8 cellular contexts compared by ENCODE assay signal in the genomic region with DNA sequence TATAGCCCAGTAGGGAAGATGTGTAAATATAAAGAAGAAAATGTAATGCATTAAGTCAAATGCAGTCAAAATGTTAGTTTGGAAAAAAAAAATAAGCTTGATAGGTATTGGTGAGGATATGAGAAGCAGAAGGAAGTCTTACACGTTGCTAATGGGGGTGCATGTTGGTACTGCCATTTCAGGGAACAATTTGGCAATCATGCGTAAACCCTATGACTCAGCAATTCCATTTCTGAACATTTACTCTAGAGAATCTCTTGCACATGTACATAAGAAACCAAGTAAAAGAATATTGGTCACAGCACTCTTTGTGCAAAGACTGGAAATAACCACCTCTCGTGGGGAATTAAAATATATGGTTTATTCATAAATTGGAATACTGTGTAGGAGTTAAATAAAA. TPM values are rescaled to one million over a fixed set of nuclear protein-coding genes. Genes with fewer than 3 reads are reported as not detected.
A peak's percentile ranks its signal among the peaks of the same experiment; 100 is the strongest.
DNase-seq lines count a peak whose midpoint lies in the region; ATAC-seq, FAIRE-seq and TF ChIP-seq lines count a peak whose summit lies in the region.

No MANE protein-coding gene starts in this region.

- POLR2A ChIA-PET in GM12878 (lab: Charles Lee) = interaction anchor here (0.6 to 1.3 kb wide), 6 partner anchors 9 to 453 kb away, joined by 3 to 4 read pairs (median 3); no protein-coding TSS in a partner anchor

- TF ChIP-seq RAD21 in GM12878 (IDR thresholded peaks at IDR 0.05; ENCODE audit: insufficient read depth, low read depth, low read length) = no peak

- H3K4me2 ChIP-seq in GM12878 (ENCODE audit: control insufficient read depth, insufficient read depth) = peak overlapping the region; percentile 45

- peaks cover 0 to 3% (median 0%) of the 10 kb centered on the region in 3 donors for H3K27me3 Mint-ChIP-seq in immature natural killer cell (ENCODE audit: low read depth in 3 of 3)

- no TSS peak for BruUV-seq in GM12878 (replicated peaks; lab: Mats Ljungman, UMichigan)

- no peaks in the 10 kb centered on the region for H3K79me2 ChIP-seq in GM12878 (ENCODE audit: control insufficient read depth, insufficient read depth, low read length)

- no peak for FAIRE-seq in GM12878 (lab: Jason Lieb, UNC)

- TF ChIP-seq EP300 in GM12878 (IDR thresholded peaks at IDR 0.05; ENCODE audit: borderline replicate concordance in 1 of 2, control insufficient read depth in 1 of 2, low read depth in 2 of 2, low read length in 2 of 2) = no peak

- H3K4me3 ChIP-seq in GM12878 (no peak overlapping the region), muscle layer of duodenum (ENCODE audit: low read depth in 1 of 2, low read length in 2 of 2) (no peak overlapping the region)

- ATAC-seq in GM19043 (IDR thresholded peaks at IDR 0.05; ENCODE audit: low read depth, unreplicated experiment) (peak; percentile 21), GM12878 (peak; percentile 45)

- DNase-seq in AG08396 (ENCODE audit: low spot score) (peak; percentile 24), LHCN-M2 (ENCODE audit: low read depth) (peak; percentile 89), GM12878 (ENCODE audit: low read depth, low spot score) (peak; percentile 81), immature natural killer cell (no peak)
- no peak for DNase-seq in stimulated activated CD8-positive, alpha-beta memory T cell treated with anti-CD3 and anti-CD28 coated beads, Interleukin-4, amount 100 ng/mL, for 48 hours
- DNase-seq in activated effector memory CD4-positive, alpha-beta T cell treated with anti-CD3 and anti-CD28 coated beads, Interleukin-2, amount 50 U/mL, for 16 hours = no peak

- in situ Hi-C loops in GM12878 (cut with MboI) = no loop called here

- H3K4me3 Mint-ChIP-seq in immature natural killer cell = no peak overlapping the region

- SMC1A ChIA-PET in GM12878 (lab: Charles Lee; ENCODE audit: uncharacterized antibody, unreplicated experiment) = interaction anchor here (0.6 to 9.2 kb wide), 18 partner anchors 10 to 884 kb away, joined by 3 to 83 read pairs (median 3); no protein-coding TSS in a partner anchor

- H3K4me1 Mint-ChIP-seq in immature natural killer cell = no peaks in the 10 kb centered on the region

- no peak overlapping the region for H3K9ac ChIP-seq in GM12878 (ENCODE audit: control insufficient read depth, insufficient read depth, low read length)

- no peak for TF ChIP-seq CTCF in GM12878 (IDR thresholded peaks at IDR 0.05 in 2 of 3, conservative IDR thresholded peaks at IDR 0.05 in 1 of 3; ENCODE audit: control insufficient read depth in 2 of 3, extremely low read depth in 1 of 3, insufficient read depth in 1 of 3, low read depth in 3 of 3, low read length in 3 of 3)

- H3K36me3 Mint-ChIP-seq in immature natural killer cell = no peaks in the 10 kb centered on the region

- H3K4me1 ChIP-seq in GM12878 (ENCODE audit: control insufficient read depth, insufficient read depth, low read length) = peaks cover 44% of the 10 kb centered on the region
- peaks cover 4 to 21% of the 10 kb centered on the region in 2 donors for H3K4me1 ChIP-seq in muscle layer of duodenum (ENCODE audit: control insufficient read depth in 1 of 2, insufficient read depth in 2 of 2, low read length in 2 of 2)

- H3K36me3 ChIP-seq in GM12878 (ENCODE audit: control insufficient read depth in 2 of 2, insufficient read depth in 2 of 2, low read length in 1 of 2) (no peaks in the 10 kb centered on the region), muscle layer of duodenum (ENCODE audit: control insufficient read depth in 1 of 2, insufficient read depth in 2 of 2, low read length in 2 of 2) (no peaks in the 10 kb centered on the region)

- H3K27me3 ChIP-seq in GM12878 (replicated peaks in 1 of 2; ENCODE audit: control insufficient read depth in 2 of 2, insufficient read depth in 2 of 2, low read length in 1 of 2) (no peaks in the 10 kb centered on the region), muscle layer of duodenum (ENCODE audit: low read depth, low read length) (no peaks in the 10 kb centered on the region)

- RAD21 ChIA-PET in GM12878 (lab: Charles Lee; ENCODE audit: unreplicated experiment) = interaction anchor here (0.8 to 4.1 kb wide), 8 partner anchors 9 to 285 kb away, joined by 3 to 17 read pairs (median 12); no protein-coding TSS in a partner anchor

- TF ChIP-seq POLR2A in GM12878 (IDR thresholded peaks at IDR 0.05; ENCODE audit: low read depth, low read length) = no peak

- no peaks in the 10 kb centered on the region; the same call in 2 of the 3 replicates for H3K9me3 ChIP-seq in GM12878 (replicated peaks; ENCODE audit: control insufficient read depth, insufficient read depth, low read length)
- H3K9me3 ChIP-seq in muscle layer of duodenum (ENCODE audit: control insufficient read depth in 1 of 2, low read length in 2 of 2) = no peaks in the 10 kb centered on the region

- H3K27ac ChIP-seq in GM12878 (ENCODE audit: control insufficient read depth, insufficient read depth) = peak overlapping the region; percentile 79; the same call in 1 of the 2 replicates
- H3K27ac ChIP-seq in muscle layer of duodenum (ENCODE audit: low read length) = peak overlapping the region; percentile 47

- H2AFZ ChIP-seq in GM12878 (ENCODE audit: control insufficient read depth, low read depth, low read length) = peak overlapping the region; percentile 19; the same call in 1 of the 2 replicates

- no peaks in the 10 kb centered on the region for H3K9me3 Mint-ChIP-seq in immature natural killer cell

- intact Hi-C loops in GM12878 (cut with micrococcal nuclease; ENCODE audit: unreplicated experiment) = loop anchor here (2.0 to 5.0 kb wide), 4 partner anchors 55 to 368 kb away; partner anchors contain the start of gene TSEN2

- H3K27ac Mint-ChIP-seq in immature natural killer cell = no peak overlapping the region

- WGBS in GM12878 (ENCODE audit: insufficient coverage, insufficient replicate concordance, low lambda C conversion rate, missing lambda C conversion rate) = 3% methylated on average over 3 of the region's 3 CpGs

- H4K20me1 ChIP-seq in GM12878 (ENCODE audit: control insufficient read depth, insufficient read depth) = no peaks in the 10 kb centered on the region

- CTCF ChIA-PET in GM12878 (lab: Yijun Ruan, JAX) = interaction anchor here (0.7 to 7.1 kb wide), 19 partner anchors 8 to 286 kb away, joined by 3 to 86 read pairs (median 5); no protein-coding TSS in a partner anchor

TF ChIP-seq in GM12878, 131 proteins besides CTCF, POLR2A, EP300 and RAD21 (continues in another document):
- TF ChIP-seq ZBTB33 (IDR thresholded peaks at IDR 0.05) = no peak
- no peak for TF ChIP-seq ZNF207 (IDR thresholded peaks at IDR 0.05; ENCODE audit: borderline replicate concordance)
- TF ChIP-seq TARDBP (IDR thresholded peaks at IDR 0.05; ENCODE audit: borderline replicate concordance) = no peak
- TF ChIP-seq NFYA (IDR thresholded peaks at IDR 0.05; ENCODE audit: borderline replicate concordance, low read depth, low read length) = no peak
- peak; percentile 64; the same call in 1 of the 2 replicates for TF ChIP-seq MTA3 (IDR thresholded peaks at IDR 0.05; ENCODE audit: borderline replicate concordance, low read length)
- TF ChIP-seq RUNX3 (IDR thresholded peaks at IDR 0.05; ENCODE audit: low read length) = 0 out of 2 replicates have a peak, but pooled peaks have one; percentile 31

RNA-seq across cellular contexts. Expression of gene TIMP4, which starts 35.5 kb away (rescaled TPM):
- total RNA-seq in LHCN-M2 (2014; rRNA removed) = 0.46 and 0.51 TPM in 2 replicates
- 0.34 TPM for polyA plus RNA-seq in LHCN-M2 (2012)
- not detected in 2 replicates for total RNA-seq in GM12878 (2013; cell fraction: nucleolus; rRNA removed)
- not detected in 2 replicates for total RNA-seq in GM12878 (2014; rRNA removed)
- not detected in 2 replicates for total RNA-seq in GM12878 (2014; rRNA removed; fragmentation: Illumina TruSeq; extraction: Trizol)
- not detected in 2 replicates for total RNA-seq in GM12878 (2021)
- polyA plus RNA-seq in GM12878 (2011; ENCODE audit: low read depth) = not detected
- 0.04 and 0.07 TPM in 2 replicates for polyA plus RNA-seq in GM12878 (2011; rRNA removed)
- 0.08 TPM in 1 of 2 replicates, not detected in the other for polyA plus RNA-seq in GM12878 (2011; cell fraction: cytosol; rRNA removed)
- polyA plus RNA-seq in GM12878 (2011; cell fraction: nucleus; rRNA removed) = not detected in 2 replicates
- polyA plus RNA-seq in GM12878 (2012) = not detected in 2 replicates
- not detected in 2 replicates for polyA plus RNA-seq in GM12878 (2014; fragmentation: Illumina TruSeq; extraction: Trizol)
- polyA plus RNA-seq in GM12878 (2014; fragmentation: Nextera tagmentation; extraction: Ambion mirVana) = not detected
- not detected in 2 replicates for polyA plus RNA-seq in GM12878 (2014; rRNA removed)
- not detected for polyA plus RNA-seq in GM12878 (2016; fragmentation: Nextera tagmentation; extraction: Ambion mirVana)
- 0.26 and 0.29 TPM in 2 replicates for polyA minus RNA-seq in GM12878 (2011; rRNA and poly(A)+ RNA removed)
- polyA minus RNA-seq in GM12878 (2011; cell fraction: cytosol; rRNA and poly(A)+ RNA removed) = not detected in 2 replicates
- not detected in 2 replicates for polyA minus RNA-seq in GM12878 (2011; cell fraction: nucleus; rRNA and poly(A)+ RNA removed)
- not detected for polyA plus RNA-seq in immature natural killer cell

Comparison
In these comparisons a context has a peak if more than half of its experiments do, and no peak if none do; other contexts are left out.
1. DNase-seq: peak in AG08396 (single experiment), LHCN-M2 (single experiment) and GM12878 (single experiment); none in stimulated activated CD8-positive, alpha-beta memory T cell treated with anti-CD3 and anti-CD28 coated beads, Interleukin-4, amount 100 ng/mL, for 48 hours (single experiment), immature natural killer cell (0 of 3) and activated effector memory CD4-positive, alpha-beta T cell treated with anti-CD3 and anti-CD28 coated beads, Interleukin-2, amount 50 U/mL, for 16 hours (single experiment).